In the genomic region with DNA sequence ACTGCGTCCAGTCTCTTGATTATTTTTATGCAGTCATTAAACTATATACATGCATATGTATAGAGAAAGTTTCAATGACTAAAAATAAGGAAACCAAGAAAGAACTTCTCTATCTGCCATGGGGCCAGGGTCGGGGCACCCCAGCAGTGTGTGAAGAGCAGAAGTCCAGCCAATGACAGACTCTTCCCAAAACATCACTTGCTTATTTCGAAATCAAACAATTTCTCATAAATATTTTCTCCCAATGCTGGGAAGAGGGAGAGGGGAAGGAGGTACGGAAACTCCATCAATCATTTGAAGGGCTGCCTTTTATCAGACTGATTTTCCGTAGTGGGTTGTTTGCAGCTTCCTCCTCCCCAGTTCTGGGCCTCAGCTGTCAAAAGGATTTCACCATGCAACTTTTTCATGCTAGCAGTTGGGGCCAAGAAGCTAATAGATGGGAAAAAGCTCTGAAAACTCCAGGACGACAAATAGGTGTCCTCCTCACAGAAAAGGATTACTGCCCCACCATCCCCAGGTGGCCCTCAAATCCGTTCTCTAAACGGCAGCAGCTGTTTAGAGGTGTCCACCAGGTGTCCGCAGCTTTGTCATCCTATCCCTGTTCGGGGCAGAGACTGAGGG, we compare ENCODE assay signal across 8 cellular contexts. TPM values are rescaled to one million over a fixed set of nuclear protein-coding genes. Genes with fewer than 3 reads are reported as not detected.
DNase-seq lines count a peak whose midpoint lies in the region; ATAC-seq and TF ChIP-seq lines count a peak whose summit lies in the region.

No MANE protein-coding gene starts in this region.

- no peaks in the 10 kb centered on the region for H3K27me3 ChIP-seq in GM23338 (ENCODE audit: insufficient read depth)
- no peaks in the 10 kb centered on the region for H3K27me3 ChIP-seq in iPS-15b (ENCODE audit: control insufficient read depth, insufficient read depth, low read length)

- DNase-seq in GM23338 (ENCODE audit: low spot score) (no peak), T-helper 9 cell (no peak), OCI-M2 (lab: John Stamatoyannopoulos, UW; ENCODE audit: unreplicated experiment) (no peak)
- no peak for DNase-seq in stimulated activated naive CD8-positive, alpha-beta T cell treated with anti-CD3 and anti-CD28 coated beads, Interleukin-15, amount 100 ng/mL, for 72 hours

- H3K4me2 ChIP-seq in GM23338: peak overlapping the region; percentile 91

- peak overlapping the region; percentile 93 for H3K4me3 ChIP-seq in GM23338
- H3K4me3 ChIP-seq in WI38 (ENCODE audit: low read depth, low read length): peak overlapping the region; percentile 92
- peak overlapping the region; percentile 62 for H3K4me3 ChIP-seq in iPS-15b (ENCODE audit: low read depth, low read length)

- peaks cover 9% of the 10 kb centered on the region for H4K20me1 ChIP-seq in GM23338 (replicated peaks; ENCODE audit: insufficient read depth)

- H3K4me1 ChIP-seq in GM23338 (ENCODE audit: insufficient read depth): peaks cover 12% of the 10 kb centered on the region
- peaks cover 4% of the 10 kb centered on the region for H3K4me1 ChIP-seq in iPS-15b (ENCODE audit: control insufficient read depth, insufficient read depth, low read length)

- H3K9me2 ChIP-seq in GM23338 (ENCODE audit: insufficient read depth): no peaks in the 10 kb centered on the region

- H3K27ac ChIP-seq in 22Rv1 (peak overlapping the region; percentile 85), GM23338 (ENCODE audit: low read depth) (peak overlapping the region; percentile 80; the same call in 1 of the 2 replicates)

- H3K9me3 ChIP-seq in iPS-15b (ENCODE audit: control insufficient read depth, insufficient read depth, low read length): no peaks in the 10 kb centered on the region

- ATAC-seq in GM23338: peak; percentile 53
- no peak for ATAC-seq in stimulated activated naive CD8-positive, alpha-beta T cell treated with anti-CD3 and anti-CD28 coated beads, Interleukin-15, amount 100 ng/mL, for 72 hours
- no peak for ATAC-seq in HG03571 (IDR thresholded peaks at IDR 0.05; ENCODE audit: unreplicated experiment)

- H3K27ac Mint-ChIP-seq in GM23338: peak overlapping the region; percentile 98
- peak overlapping the region; percentile 85 to 93 for H3K27ac Mint-ChIP-seq in stimulated activated naive CD8-positive, alpha-beta T cell treated with anti-CD3 and anti-CD28 coated beads, Interleukin-15, amount 100 ng/mL, for 72 hours

- H3K4me1 Mint-ChIP-seq in GM23338: peaks cover 9% of the 10 kb centered on the region
- peaks cover 42% of the 10 kb centered on the region for H3K4me1 Mint-ChIP-seq in stimulated activated naive CD8-positive, alpha-beta T cell treated with anti-CD3 and anti-CD28 coated beads, Interleukin-15, amount 100 ng/mL, for 72 hours

- no peak for TF ChIP-seq CTCF in 22Rv1 (IDR thresholded peaks at IDR 0.05)
- peak; percentile 37 to 47 for TF ChIP-seq CTCF in GM23338 (conservative IDR thresholded peaks at IDR 0.05; ENCODE audit: low read depth in 2 of 2)
- TF ChIP-seq CTCF in WI38 (IDR thresholded peaks at IDR 0.05; ENCODE audit: low read depth, low read length): no peak

- peaks cover 11% of the 10 kb centered on the region for H3K36me3 Mint-ChIP-seq in GM23338 (ENCODE audit: low read depth)

- peak overlapping the region; percentile 97 for H3K4me3 Mint-ChIP-seq in GM23338
- peak overlapping the region; percentile 89 to 91 for H3K4me3 Mint-ChIP-seq in stimulated activated naive CD8-positive, alpha-beta T cell treated with anti-CD3 and anti-CD28 coated beads, Interleukin-15, amount 100 ng/mL, for 72 hours

- peaks cover 22% of the 10 kb centered on the region for H3K79me2 ChIP-seq in GM23338 (replicated peaks; ENCODE audit: insufficient read depth)

- no peaks in the 10 kb centered on the region for H3K9me3 Mint-ChIP-seq in GM23338
- H3K9me3 Mint-ChIP-seq in stimulated activated naive CD8-positive, alpha-beta T cell treated with anti-CD3 and anti-CD28 coated beads, Interleukin-15, amount 100 ng/mL, for 72 hours: no peaks in the 10 kb centered on the region

- H3F3A ChIP-seq in GM23338 (replicated peaks; ENCODE audit: low read depth): peaks cover 18% of the 10 kb centered on the region

- H3K36me3 ChIP-seq in GM23338 (ENCODE audit: insufficient read depth) (no peaks in the 10 kb centered on the region), iPS-15b (ENCODE audit: control insufficient read depth, insufficient read depth, low read length) (peaks cover 2% of the 10 kb centered on the region)

- H3K9ac ChIP-seq in iPS-15b (ENCODE audit: low read depth, low read length): peak overlapping the region; percentile 24

- H3K27me3 Mint-ChIP-seq in GM23338 (ENCODE audit: insufficient read depth, low read depth, poor library complexity): peaks cover 8% of the 10 kb centered on the region
- no peaks in the 10 kb centered on the region for H3K27me3 Mint-ChIP-seq in stimulated activated naive CD8-positive, alpha-beta T cell treated with anti-CD3 and anti-CD28 coated beads, Interleukin-15, amount 100 ng/mL, for 72 hours

- H2AFZ ChIP-seq in GM23338: peak overlapping the region; percentile 87; the same call in 1 of the 2 replicates

TF ChIP-seq in GM23338, 12 proteins besides CTCF, POLR2A, EP300 and RAD21 (continues in another document):
- TF ChIP-seq ZNF114 (CRISPR knock-in tag; IDR thresholded peaks at IDR 0.05) (no peak), CREB1 (CRISPR knock-in tag; IDR thresholded peaks at IDR 0.05; ENCODE audit: low read depth) (no peak)
- TF ChIP-seq, protein P1, sequence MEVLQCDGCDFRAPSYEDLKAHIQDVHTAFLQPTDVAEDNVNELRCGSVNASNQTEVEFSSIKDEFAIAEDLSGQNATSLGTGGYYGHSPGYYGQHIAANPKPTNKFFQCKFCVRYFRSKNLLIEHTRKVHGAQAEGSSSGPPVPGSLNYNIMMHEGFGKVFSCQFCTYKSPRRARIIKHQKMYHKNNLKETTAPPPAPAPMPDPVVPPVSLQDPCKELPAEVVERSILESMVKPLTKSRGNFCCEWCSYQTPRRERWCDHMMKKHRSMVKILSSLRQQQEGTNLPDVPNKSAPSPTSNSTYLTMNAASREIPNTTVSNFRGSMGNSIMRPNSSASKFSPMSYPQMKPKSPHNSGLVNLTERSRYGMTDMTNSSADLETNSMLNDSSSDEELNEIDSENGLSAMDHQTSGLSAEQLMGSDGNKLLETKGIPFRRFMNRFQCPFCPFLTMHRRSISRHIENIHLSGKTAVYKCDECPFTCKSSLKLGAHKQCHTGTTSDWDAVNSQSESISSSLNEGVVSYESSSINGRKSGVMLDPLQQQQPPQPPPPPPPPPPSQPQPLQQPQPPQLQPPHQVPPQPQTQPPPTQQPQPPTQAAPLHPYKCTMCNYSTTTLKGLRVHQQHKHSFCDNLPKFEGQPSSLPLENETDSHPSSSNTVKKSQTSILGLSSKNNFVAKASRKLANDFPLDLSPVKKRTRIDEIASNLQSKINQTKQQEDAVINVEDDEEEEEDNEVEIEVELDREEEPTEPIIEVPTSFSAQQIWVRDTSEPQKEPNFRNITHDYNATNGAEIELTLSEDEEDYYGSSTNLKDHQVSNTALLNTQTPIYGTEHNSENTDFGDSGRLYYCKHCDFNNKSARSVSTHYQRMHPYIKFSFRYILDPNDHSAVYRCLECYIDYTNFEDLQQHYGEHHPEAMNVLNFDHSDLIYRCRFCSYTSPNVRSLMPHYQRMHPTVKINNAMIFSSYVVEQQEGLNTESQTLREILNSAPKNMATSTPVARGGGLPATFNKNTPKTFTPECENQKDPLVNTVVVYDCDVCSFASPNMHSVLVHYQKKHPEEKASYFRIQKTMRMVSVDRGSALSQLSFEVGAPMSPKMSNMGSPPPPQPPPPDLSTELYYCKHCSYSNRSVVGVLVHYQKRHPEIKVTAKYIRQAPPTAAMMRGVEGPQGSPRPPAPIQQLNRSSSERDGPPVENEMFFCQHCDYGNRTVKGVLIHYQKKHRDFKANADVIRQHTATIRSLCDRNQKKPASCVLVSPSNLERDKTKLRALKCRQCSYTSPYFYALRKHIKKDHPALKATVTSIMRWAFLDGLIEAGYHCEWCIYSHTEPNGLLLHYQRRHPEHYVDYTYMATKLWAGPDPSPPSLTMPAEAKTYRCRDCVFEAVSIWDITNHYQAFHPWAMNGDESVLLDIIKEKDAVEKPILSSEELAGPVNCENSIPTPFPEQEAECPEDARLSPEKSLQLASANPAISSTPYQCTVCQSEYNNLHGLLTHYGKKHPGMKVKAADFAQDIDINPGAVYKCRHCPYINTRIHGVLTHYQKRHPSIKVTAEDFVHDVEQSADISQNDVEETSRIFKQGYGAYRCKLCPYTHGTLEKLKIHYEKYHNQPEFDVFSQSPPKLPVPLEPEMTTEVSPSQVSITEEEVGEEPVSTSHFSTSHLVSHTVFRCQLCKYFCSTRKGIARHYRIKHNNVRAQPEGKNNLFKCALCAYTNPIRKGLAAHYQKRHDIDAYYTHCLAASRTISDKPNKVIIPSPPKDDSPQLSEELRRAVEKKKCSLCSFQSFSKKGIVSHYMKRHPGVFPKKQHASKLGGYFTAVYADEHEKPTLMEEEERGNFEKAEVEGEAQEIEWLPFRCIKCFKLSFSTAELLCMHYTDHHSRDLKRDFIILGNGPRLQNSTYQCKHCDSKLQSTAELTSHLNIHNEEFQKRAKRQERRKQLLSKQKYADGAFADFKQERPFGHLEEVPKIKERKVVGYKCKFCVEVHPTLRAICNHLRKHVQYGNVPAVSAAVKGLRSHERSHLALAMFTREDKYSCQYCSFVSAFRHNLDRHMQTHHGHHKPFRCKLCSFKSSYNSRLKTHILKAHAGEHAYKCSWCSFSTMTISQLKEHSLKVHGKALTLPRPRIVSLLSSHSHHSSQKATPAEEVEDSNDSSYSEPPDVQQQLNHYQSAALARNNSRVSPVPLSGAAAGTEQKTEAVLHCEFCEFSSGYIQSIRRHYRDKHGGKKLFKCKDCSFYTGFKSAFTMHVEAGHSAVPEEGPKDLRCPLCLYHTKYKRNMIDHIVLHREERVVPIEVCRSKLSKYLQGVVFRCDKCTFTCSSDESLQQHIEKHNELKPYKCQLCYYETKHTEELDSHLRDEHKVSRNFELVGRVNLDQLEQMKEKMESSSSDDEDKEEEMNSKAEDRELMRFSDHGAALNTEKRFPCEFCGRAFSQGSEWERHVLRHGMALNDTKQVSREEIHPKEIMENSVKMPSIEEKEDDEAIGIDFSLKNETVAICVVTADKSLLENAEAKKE (CRISPR knock-in tag; IDR thresholded peaks at IDR 0.05): no peak

RNA-seq across cellular contexts. Expression of a gene that starts 0.6 kb away (rescaled TPM):
- 87.2 and 92.4 TPM in 2 replicates for total RNA-seq in GM23338 (2014; rRNA removed; shearing (Covaris generic))
- 40.7 and 43.5 TPM in 2 replicates for polyA plus RNA-seq in GM23338 (2016; fragmentation: Nextera tagmentation; extraction: Ambion mirVana)

RNA-seq across cellular contexts. Expression of a gene that starts 16.2 kb away (rescaled TPM):
- total RNA-seq in GM23338 (2014; rRNA removed; shearing (Covaris generic)): 63.9 and 84.3 TPM in 2 replicates
- polyA plus RNA-seq in GM23338 (2016; fragmentation: Nextera tagmentation; extraction: Ambion mirVana): 49.7 and 58.5 TPM in 2 replicates

RNA-seq across cellular contexts. Expression of a gene that starts 23.6 kb away (rescaled TPM):
- 4.5 and 7.3 TPM in 2 replicates for total RNA-seq in GM23338 (2014; rRNA removed; shearing (Covaris generic))
- 4.2 and 4.4 TPM in 2 replicates for polyA plus RNA-seq in GM23338 (2016; fragmentation: Nextera tagmentation; extraction: Ambion mirVana)

RNA-seq across cellular contexts. Expression of a gene that starts 52.4 kb away (rescaled TPM):
- 1.4 and 3.0 TPM in 2 replicates for total RNA-seq in GM23338 (2014; rRNA removed; shearing (Covaris generic))
- polyA plus RNA-seq in GM23338 (2016; fragmentation: Nextera tagmentation; extraction: Ambion mirVana): 2.6 TPM in 2 replicates

Comparison
In these comparisons a context has a peak if more than half of its experiments do, and no peak if none do; other contexts are left out.
1. CTCF ChIP-seq: peak in GM23338 (2 of 2); none in 22Rv1 (single experiment) and WI38 (single experiment).
2. Peak in every context shown above with its lines, with median percentiles within 50 percentile points of each other: H3K4me3 ChIP-seq.